Comparison of ENCODE assay signal across 8 cellular contexts in genomic region chr19:34365463-34366401, GRCh38. TPM values are rescaled to one million over a fixed set of nuclear protein-coding genes. Genes with fewer than 3 reads are reported as not detected.
A peak's percentile ranks its signal among the peaks of the same experiment; 100 is the strongest.
DNase-seq lines count a peak whose midpoint lies in the region; ATAC-seq and TF ChIP-seq lines count a peak whose summit lies in the region.

No MANE protein-coding gene starts in this region.

- H3K27ac ChIP-seq in SJSA1: 0 out of 2 replicates have a peak overlapping the region, but pooled peaks have one; percentile 12
- H3K27ac ChIP-seq in coronary artery: peak overlapping the region; percentile 53 to 72

- H3K36me3 ChIP-seq in GM06990 (ENCODE audit: control insufficient read depth, insufficient read depth, low read length) (peaks cover 12% of the 10 kb centered on the region), SJSA1 (peaks cover 43% of the 10 kb centered on the region)

- H3K9me3 ChIP-seq in SJSA1 (replicated peaks): 0 out of 2 replicates have a peak, but pooled peaks cover 2% of the 10 kb centered on the region

- H3K27ac Mint-ChIP-seq in stimulated activated memory B cell treated with anti-CD40 and anti-IgM and Interleukin-4, amounts not matched to agents 10 μg/mL and 1 μg/mL and 100 μg/mL, for 72 hours: peak overlapping the region; percentile 82

- peak; percentile 28 for DNase-seq in GM06990 (ENCODE audit: extremely low read depth, insufficient read length)
- DNase-seq in SJSA1 (ENCODE audit: low read depth in 1 of 2, low spot score in 2 of 2): peak in 1 of 2 experiments; percentile 33
- DNase-seq in coronary artery (ENCODE audit: low spot score): no peak
- DNase-seq in left lobe of liver (ENCODE audit: low spot score): peak; percentile 75
- no peak for DNase-seq in central memory CD4-positive, alpha-beta T cell

- H3K4me1 Mint-ChIP-seq in stimulated activated memory B cell treated with anti-CD40 and anti-IgM and Interleukin-4, amounts not matched to agents 10 μg/mL and 1 μg/mL and 100 μg/mL, for 72 hours: peaks cover 35% of the 10 kb centered on the region

- no peaks in the 10 kb centered on the region for H3K27me3 Mint-ChIP-seq in stimulated activated memory B cell treated with anti-CD40 and anti-IgM and Interleukin-4, amounts not matched to agents 10 μg/mL and 1 μg/mL and 100 μg/mL, for 72 hours

- TF ChIP-seq CTCF in GM06990 (IDR thresholded peaks at IDR 0.05; ENCODE audit: insufficient read depth, low read length, poor library complexity, severe bottlenecking): no peak
- TF ChIP-seq CTCF in coronary artery (IDR thresholded peaks at IDR 0.05): no peak

- H3K9me3 Mint-ChIP-seq in stimulated activated memory B cell treated with anti-CD40 and anti-IgM and Interleukin-4, amounts not matched to agents 10 μg/mL and 1 μg/mL and 100 μg/mL, for 72 hours: no peaks in the 10 kb centered on the region

- H3K27me3 ChIP-seq in GM06990 (replicated peaks; ENCODE audit: control insufficient read depth, insufficient read depth, low read length) (no peaks in the 10 kb centered on the region), SJSA1 (replicated peaks) (no peaks in the 10 kb centered on the region)

- ATAC-seq in HG02973 (IDR thresholded peaks at IDR 0.05; ENCODE audit: unreplicated experiment) (peak; percentile 9), left lobe of liver (peak; percentile 57), GM19463 (IDR thresholded peaks at IDR 0.05; ENCODE audit: unreplicated experiment) (no peak)
- ATAC-seq in stimulated activated memory B cell treated with anti-CD40 and anti-IgM and Interleukin-4, amounts not matched to agents 10 μg/mL and 1 μg/mL and 100 μg/mL, for 72 hours: no peak

- peaks cover 10% of the 10 kb centered on the region for H3K4me1 ChIP-seq in SJSA1 (replicated peaks)

- H3K36me3 Mint-ChIP-seq in stimulated activated memory B cell treated with anti-CD40 and anti-IgM and Interleukin-4, amounts not matched to agents 10 μg/mL and 1 μg/mL and 100 μg/mL, for 72 hours: peaks cover 35% of the 10 kb centered on the region

- H3K4me3 Mint-ChIP-seq in stimulated activated memory B cell treated with anti-CD40 and anti-IgM and Interleukin-4, amounts not matched to agents 10 μg/mL and 1 μg/mL and 100 μg/mL, for 72 hours: peak overlapping the region; percentile 92

- H3K4me3 ChIP-seq in GM06990 (replicated peaks; ENCODE audit: low read depth, low read length) (peak overlapping the region; percentile 91), SJSA1 (peak overlapping the region; percentile 80), coronary artery (peak overlapping the region; percentile 84)

RNA-seq across cellular contexts. Expression of gene GPI, which starts 0.7 kb away (rescaled TPM):
- 64.0 and 88.8 TPM in 2 replicates for total RNA-seq in SJSA1 (2014; rRNA removed; shearing (Covaris generic))
- 194 TPM for total RNA-seq in left lobe of liver

RNA-seq across cellular contexts. Expression of gene PDCD2L, which starts 38.5 kb away (rescaled TPM):
- 19.9 and 31.1 TPM in 2 replicates for total RNA-seq in SJSA1 (2014; rRNA removed; shearing (Covaris generic))
- total RNA-seq in left lobe of liver: 3.3 TPM

Comparison
In these comparisons a context has a peak if more than half of its experiments do, and no peak if none do; other contexts are left out.
1. DNase-seq: peak in GM06990 (single experiment) and left lobe of liver (single experiment); none in coronary artery (single experiment) and central memory CD4-positive, alpha-beta T cell (single experiment).
2. ATAC-seq: peak in HG02973 (single experiment) and left lobe of liver (single experiment); none in stimulated activated memory B cell treated with anti-CD40 and anti-IgM and Interleukin-4, amounts not matched to agents 10 μg/mL and 1 μg/mL and 100 μg/mL, for 72 hours (single experiment) and GM19463 (single experiment).
3. Peak in every context shown above with its lines, with median percentiles within 50 percentile points of each other: H3K4me3 ChIP-seq.